1 cellular context compared by ENCODE assay signal in the genomic region with DNA sequence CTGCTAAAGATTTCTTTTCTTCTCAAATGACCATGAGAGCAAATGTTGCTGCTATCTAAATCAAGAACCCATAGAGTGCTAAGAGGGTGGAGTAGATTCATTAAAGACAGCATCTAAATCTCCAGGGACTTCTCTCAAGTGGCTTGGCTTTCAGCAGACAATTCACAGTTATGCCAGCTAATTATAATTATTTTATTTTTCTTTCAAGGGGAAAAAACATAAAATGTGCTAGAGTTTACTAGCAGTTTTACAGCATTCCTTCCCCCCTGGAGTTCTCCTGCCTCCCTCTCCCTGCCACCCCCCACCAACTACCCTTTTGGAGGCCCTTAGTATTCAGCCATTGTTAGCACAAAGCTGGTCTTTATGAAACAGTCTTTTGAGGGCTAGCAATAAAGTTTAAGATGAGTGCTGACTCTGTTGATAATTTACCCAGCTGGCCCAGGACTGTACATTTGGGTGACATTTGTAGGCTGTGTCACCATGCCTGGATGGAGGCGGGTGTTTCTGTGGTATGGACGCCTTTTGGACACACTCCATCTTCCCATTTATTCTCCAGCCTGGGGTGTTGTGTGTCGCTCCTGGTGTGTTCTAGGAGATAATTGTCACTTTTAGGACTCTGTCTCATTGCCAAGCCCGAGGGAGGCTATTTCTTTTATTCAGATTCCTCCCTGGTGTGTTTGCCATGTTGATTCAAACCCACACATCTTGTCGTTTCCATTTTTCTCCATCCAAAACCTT.
TF ChIP-seq lines count a peak whose summit lies in the region.

No MANE protein-coding gene starts in this region.

TF ChIP-seq in HepG2, 621 proteins besides CTCF, POLR2A, EP300 and RAD21 (continued from another document):
- TF ChIP-seq, protein P1, sequence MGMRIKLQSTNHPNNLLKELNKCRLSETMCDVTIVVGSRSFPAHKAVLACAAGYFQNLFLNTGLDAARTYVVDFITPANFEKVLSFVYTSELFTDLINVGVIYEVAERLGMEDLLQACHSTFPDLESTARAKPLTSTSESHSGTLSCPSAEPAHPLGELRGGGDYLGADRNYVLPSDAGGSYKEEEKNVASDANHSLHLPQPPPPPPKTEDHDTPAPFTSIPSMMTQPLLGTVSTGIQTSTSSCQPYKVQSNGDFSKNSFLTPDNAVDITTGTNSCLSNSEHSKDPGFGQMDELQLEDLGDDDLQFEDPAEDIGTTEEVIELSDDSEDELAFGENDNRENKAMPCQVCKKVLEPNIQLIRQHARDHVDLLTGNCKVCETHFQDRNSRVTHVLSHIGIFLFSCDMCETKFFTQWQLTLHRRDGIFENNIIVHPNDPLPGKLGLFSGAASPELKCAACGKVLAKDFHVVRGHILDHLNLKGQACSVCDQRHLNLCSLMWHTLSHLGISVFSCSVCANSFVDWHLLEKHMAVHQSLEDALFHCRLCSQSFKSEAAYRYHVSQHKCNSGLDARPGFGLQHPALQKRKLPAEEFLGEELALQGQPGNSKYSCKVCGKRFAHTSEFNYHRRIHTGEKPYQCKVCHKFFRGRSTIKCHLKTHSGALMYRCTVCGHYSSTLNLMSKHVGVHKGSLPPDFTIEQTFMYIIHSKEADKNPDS (CRISPR knock-in tag; IDR thresholded peaks at IDR 0.05) = no peak
- TF ChIP-seq PITX1 (CRISPR knock-in tag; IDR thresholded peaks at IDR 0.05) = no peak
- TF ChIP-seq ZNF569 (CRISPR knock-in tag; IDR thresholded peaks at IDR 0.05; ENCODE audit: borderline replicate concordance) = no peak
- no peak for TF ChIP-seq MIER3 (CRISPR knock-in tag; IDR thresholded peaks at IDR 0.05; ENCODE audit: borderline replicate concordance)
- TF ChIP-seq AGO2 (optimal IDR thresholded peaks at IDR 0.05; ENCODE audit: low read depth, low read length) = no peak
- no peak for TF ChIP-seq ZNF30 (CRISPR knock-in tag; IDR thresholded peaks at IDR 0.05)
- no peak for TF ChIP-seq HNRNPH1 (optimal IDR thresholded peaks at IDR 0.05; ENCODE audit: low read depth, low read length)
- TF ChIP-seq, protein P2, sequence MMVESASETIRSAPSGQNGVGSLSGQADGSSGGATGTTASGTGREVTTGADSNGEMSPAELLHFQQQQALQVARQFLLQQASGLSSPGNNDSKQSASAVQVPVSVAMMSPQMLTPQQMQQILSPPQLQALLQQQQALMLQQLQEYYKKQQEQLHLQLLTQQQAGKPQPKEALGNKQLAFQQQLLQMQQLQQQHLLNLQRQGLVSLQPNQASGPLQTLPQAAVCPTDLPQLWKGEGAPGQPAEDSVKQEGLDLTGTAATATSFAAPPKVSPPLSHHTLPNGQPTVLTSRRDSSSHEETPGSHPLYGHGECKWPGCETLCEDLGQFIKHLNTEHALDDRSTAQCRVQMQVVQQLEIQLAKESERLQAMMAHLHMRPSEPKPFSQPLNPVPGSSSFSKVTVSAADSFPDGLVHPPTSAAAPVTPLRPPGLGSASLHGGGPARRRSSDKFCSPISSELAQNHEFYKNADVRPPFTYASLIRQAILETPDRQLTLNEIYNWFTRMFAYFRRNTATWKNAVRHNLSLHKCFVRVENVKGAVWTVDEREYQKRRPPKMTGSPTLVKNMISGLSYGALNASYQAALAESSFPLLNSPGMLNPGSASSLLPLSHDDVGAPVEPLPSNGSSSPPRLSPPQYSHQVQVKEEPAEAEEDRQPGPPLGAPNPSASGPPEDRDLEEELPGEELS (CRISPR knock-in tag; IDR thresholded peaks at IDR 0.05) = no peak
- TF ChIP-seq ZNF7 (CRISPR knock-in tag; IDR thresholded peaks at IDR 0.05) = no peak
- TF ChIP-seq REXO4 (CRISPR knock-in tag; IDR thresholded peaks at IDR 0.05; ENCODE audit: borderline replicate concordance) = no peak
- TF ChIP-seq NRL (CRISPR knock-in tag; IDR thresholded peaks at IDR 0.05; ENCODE audit: borderline replicate concordance) = no peak
- no peak for TF ChIP-seq ZNF160 (CRISPR knock-in tag; IDR thresholded peaks at IDR 0.05)
- TF ChIP-seq ZNF143 (CRISPR knock-in tag; IDR thresholded peaks at IDR 0.05) = no peak
- TF ChIP-seq ZNF263 (CRISPR knock-in tag; IDR thresholded peaks at IDR 0.05) = no peak
- TF ChIP-seq, protein P3, sequence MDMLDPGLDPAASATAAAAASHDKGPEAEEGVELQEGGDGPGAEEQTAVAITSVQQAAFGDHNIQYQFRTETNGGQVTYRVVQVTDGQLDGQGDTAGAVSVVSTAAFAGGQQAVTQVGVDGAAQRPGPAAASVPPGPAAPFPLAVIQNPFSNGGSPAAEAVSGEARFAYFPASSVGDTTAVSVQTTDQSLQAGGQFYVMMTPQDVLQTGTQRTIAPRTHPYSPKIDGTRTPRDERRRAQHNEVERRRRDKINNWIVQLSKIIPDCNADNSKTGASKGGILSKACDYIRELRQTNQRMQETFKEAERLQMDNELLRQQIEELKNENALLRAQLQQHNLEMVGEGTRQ (IDR thresholded peaks at IDR 0.05; ENCODE audit: low read depth, low read length) = no peak
- TF ChIP-seq, protein P3 (CRISPR knock-in tag; IDR thresholded peaks at IDR 0.05; ENCODE audit: borderline replicate concordance) = no peak
